In genomic region chr15:30649952-30650929, GRCh38 we compare ENCODE assay signal across 10 cellular contexts. TPM values are rescaled to one million over a fixed set of nuclear protein-coding genes. Genes with fewer than 3 reads are reported as not detected.
DNase-seq lines count a peak whose midpoint lies in the region; ATAC-seq and TF ChIP-seq lines count a peak whose summit lies in the region.
"Had no signal": no experiment of that assay in that cellular context is flagged by ENCODE, and none has a peak within 500 bp of the region (broad histone marks: within the 10 kb centered on the region; RNA-seq: fewer than 3 reads in every experiment).

No MANE protein-coding gene starts in this region.

- peak; percentile 65 for DNase-seq in GM12864 (ENCODE audit: low read depth)
- peak; percentile 38 for DNase-seq in choroid plexus epithelial cell (ENCODE audit: low read depth)
- DNase-seq in esophagus squamous epithelium (lab: John Stamatoyannopoulos, UW), result no peak
- DNase-seq in activated gamma-delta T cell treated with Interleukin-2 at 50 U/mL for 16 hours, result no peak
- no peak for DNase-seq in T1000 (lab: John Stamatoyannopoulos, UW)
- no peak for DNase-seq in Right ventricle myocardium superior
- DNase-seq: effector memory CD4-positive, alpha-beta T cell had no signal

- H3K27ac ChIP-seq in esophagus squamous epithelium, result no peak overlapping the region
- H3K27ac ChIP-seq: thoracic aorta had no signal

- TF ChIP-seq CTCF in GM12864 (IDR thresholded peaks at IDR 0.05; ENCODE audit: low read depth, low read length, missing control alignments) (no peak), choroid plexus epithelial cell (conservative IDR thresholded peaks at IDR 0.05; ENCODE audit: low read depth, low read length) (no peak), esophagus squamous epithelium (IDR thresholded peaks at IDR 0.05) (no peak)

- no peaks in the 10 kb centered on the region for H3K4me1 ChIP-seq in esophagus squamous epithelium

- no peak for TF ChIP-seq POLR2A in esophagus squamous epithelium (IDR thresholded peaks at IDR 0.05)

- intact Hi-C loops in esophagus squamous epithelium (cut with DNase I) (no loop called here), Right ventricle myocardium superior (cut with DNase I) (no loop called here)

- peak; percentile 94 for ATAC-seq in GM21390 (IDR thresholded peaks at IDR 0.05; ENCODE audit: unreplicated experiment)
- ATAC-seq in HG03442 (IDR thresholded peaks at IDR 0.05; ENCODE audit: unreplicated experiment), result peak; percentile 97
- no peak for ATAC-seq in Right ventricle myocardium superior (ENCODE audit: poor library complexity)

- no peaks in the 10 kb centered on the region for H3K9me3 ChIP-seq in esophagus squamous epithelium
- H3K9me3 ChIP-seq: thoracic aorta had no signal

- H3K36me3 ChIP-seq in esophagus squamous epithelium, result no peaks in the 10 kb centered on the region
- H3K36me3 ChIP-seq: thoracic aorta had no signal

- H3K4me3 ChIP-seq in GM12864 (ENCODE audit: low read depth, low read length) (no peak overlapping the region), choroid plexus epithelial cell (ENCODE audit: low read depth, low read length) (no peak overlapping the region), esophagus squamous epithelium (no peak overlapping the region)
- H3K4me3 ChIP-seq: thoracic aorta had no signal

- no peaks in the 10 kb centered on the region for H3K27me3 ChIP-seq in esophagus squamous epithelium

- WGBS in esophagus squamous epithelium, 2 donors, result 69 to 83% methylated on average over 3 to 5 of the region's 5 CpGs

RNA-seq across cellular contexts. Expression of gene GOLGA8H, which starts 46.4 kb away (rescaled TPM):
- under 1 TPM in 2 of 4 donors, not detected in 2; 0.57 to 0.64 TPM for total RNA-seq in esophagus squamous epithelium
- not detected for total RNA-seq in Right ventricle myocardium superior

Comparison
In these comparisons a context has a peak if more than half of its experiments do, and no peak if none do; other contexts are left out.
1. DNase-seq: peak in GM12864 (single experiment) and choroid plexus epithelial cell (single experiment); none in esophagus squamous epithelium (single experiment), activated gamma-delta T cell treated with Interleukin-2 at 50 U/mL for 16 hours (single experiment), T1000 (single experiment) and Right ventricle myocardium superior (single experiment).